1 cellular context compared by ENCODE assay signal in genomic region chr14:93909429-93910128, GRCh38.
TF ChIP-seq lines count a peak whose summit lies in the region.

No MANE protein-coding gene starts in this region.

TF ChIP-seq in H1, 55 proteins besides CTCF, POLR2A, EP300 and RAD21 (continued from another document):
- no peak for TF ChIP-seq CHD7 (IDR thresholded peaks at IDR 0.05; ENCODE audit: insufficient replicate concordance, low read length)
- TF ChIP-seq SIX5 (IDR thresholded peaks at IDR 0.05; ENCODE audit: low read depth, low read length) = no peak
- TF ChIP-seq NRF1 (IDR thresholded peaks at IDR 0.05; ENCODE audit: low read depth, low read length) = no peak
- no peak for TF ChIP-seq CBX5 (IDR thresholded peaks at IDR 0.05; ENCODE audit: low read depth, low read length)
- TF ChIP-seq NANOG (IDR thresholded peaks at IDR 0.05; ENCODE audit: insufficient read depth, low read depth, low read length, poor library complexity, severe bottlenecking) = no peak
- TF ChIP-seq YY1 (IDR thresholded peaks at IDR 0.05; ENCODE audit: low read depth, low read length) = no peak
- no peak for TF ChIP-seq SP1 (IDR thresholded peaks at IDR 0.05; ENCODE audit: low read depth, low read length)
- TF ChIP-seq SAP30 (IDR thresholded peaks at IDR 0.05; ENCODE audit: insufficient read depth, insufficient replicate concordance, low read length) = no peak
- no peak for TF ChIP-seq SP4 (IDR thresholded peaks at IDR 0.05; ENCODE audit: low read length)
- no peak for TF ChIP-seq HDAC2 (IDR thresholded peaks at IDR 0.05; ENCODE audit: borderline replicate concordance in 1 of 2, low read depth in 2 of 2, low read length in 2 of 2)
- no peak for TF ChIP-seq BACH1 (IDR thresholded peaks at IDR 0.05; ENCODE audit: low read length)
